ENCODE assay signal across 12 cellular contexts in the genomic region with DNA sequence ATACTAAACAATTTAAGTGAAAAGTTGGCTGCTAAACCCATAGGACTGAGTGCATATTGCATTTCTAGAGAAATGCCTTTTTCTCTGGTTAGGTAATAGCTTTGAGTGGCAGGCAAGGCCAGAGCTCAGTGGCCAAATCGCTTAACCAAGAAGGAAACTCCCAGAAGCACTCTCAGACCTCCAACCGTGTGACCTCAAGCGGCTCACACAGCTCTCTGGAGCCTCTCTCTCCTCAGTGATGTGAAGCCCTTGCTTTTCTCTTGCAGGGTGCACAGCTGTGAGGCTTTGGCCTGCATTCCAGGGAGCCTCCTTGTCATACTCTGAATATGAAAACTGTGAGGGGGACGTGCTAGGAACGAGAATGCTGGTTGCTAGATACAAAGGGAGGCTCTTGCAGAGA.
DNase-seq lines count a peak whose midpoint lies in the region; ATAC-seq and TF ChIP-seq lines count a peak whose summit lies in the region.
"Had no signal": no experiment of that assay in that cellular context is flagged by ENCODE, and none has a peak within 500 bp of the region (broad histone marks: within the 10 kb centered on the region; RNA-seq: fewer than 3 reads in every experiment).

No MANE protein-coding gene starts in this region.

- H3K9me3 Mint-ChIP-seq in GM23338: no peaks in the 10 kb centered on the region
- no peaks in the 10 kb centered on the region for H3K9me3 Mint-ChIP-seq in CD4-positive, alpha-beta T cell
- H3K9me3 Mint-ChIP-seq: T-cell had no signal

- no peak overlapping the region for H3K9ac ChIP-seq in GM23248

- H3K27me3 ChIP-seq in GM23338 (ENCODE audit: insufficient read depth) (no peaks in the 10 kb centered on the region), right cardiac atrium (ENCODE audit: control insufficient read depth, insufficient read depth) (no peaks in the 10 kb centered on the region), psoas muscle (ENCODE audit: insufficient read depth in 3 of 3, low read length in 2 of 3) (no peaks in the 10 kb centered on the region), GM23248 (replicated peaks; ENCODE audit: insufficient read depth) (no peaks in the 10 kb centered on the region)
- H3K27me3 ChIP-seq in CD4-positive, alpha-beta T cell (ENCODE audit: control insufficient read depth, insufficient read depth, low read length): no peaks in the 10 kb centered on the region

- H3K9me3 ChIP-seq in right cardiac atrium (ENCODE audit: control insufficient read depth, low read length) (no peaks in the 10 kb centered on the region), psoas muscle (no peaks in the 10 kb centered on the region), GM23248 (ENCODE audit: low read depth) (no peaks in the 10 kb centered on the region)
- no peaks in the 10 kb centered on the region for H3K9me3 ChIP-seq in CD4-positive, alpha-beta T cell (ENCODE audit: control insufficient read depth, low read length)

- H3F3A ChIP-seq in GM23338 (replicated peaks; ENCODE audit: low read depth): no peaks in the 10 kb centered on the region
- H3F3A ChIP-seq in GM23248 (ENCODE audit: insufficient read depth): peaks cover 62% of the 10 kb centered on the region

- no peak overlapping the region for H3K27ac ChIP-seq in GM23338 (ENCODE audit: low read depth)
- no peak overlapping the region for H3K27ac ChIP-seq in right cardiac atrium (ENCODE audit: low read length)
- H3K27ac ChIP-seq in psoas muscle: no peak overlapping the region
- H3K27ac ChIP-seq in GM23248: no peak overlapping the region
- H3K27ac ChIP-seq in CD4-positive, alpha-beta T cell (ENCODE audit: low read depth, low read length): no peak overlapping the region

- DNase-seq in GM23338 (ENCODE audit: low spot score) (no peak), amniotic epithelial cell (ENCODE audit: low read depth) (peak; percentile 82), right cardiac atrium (peak; percentile 51 to 74 (median 56)), psoas muscle (peak; percentile 16 to 61), DMS 273 treated with DMSO at 0.1 percent for 48 hours (lab: John Stamatoyannopoulos, UW) (no peak), GM23248 (no peak)
- DNase-seq in CD4-positive, alpha-beta T cell: no peak
- DNase-seq: activated CD8-positive, alpha-beta T cell treated with anti-CD3 and anti-CD28 coated beads, Interleukin-2, amount 10 ng/mL, durations not matched to agents 7 days and 5 days; HCEC 1CT; Karpas-422; T-cell had no signal

- no peak overlapping the region for H3K4me3 ChIP-seq in GM23338
- H3K4me3 ChIP-seq in right cardiac atrium (ENCODE audit: low read length): no peak overlapping the region
- no peak overlapping the region for H3K4me3 ChIP-seq in psoas muscle
- H3K4me3 ChIP-seq in GM23248: no peak overlapping the region

- 54% methylated on average over 5 of the region's 5 CpGs for WGBS in right cardiac atrium
- 24 to 28% (median 26%) methylated on average over 5 of the region's 5 CpGs for WGBS in psoas muscle, 3 donors
- 92 to 97% methylated on average over 5 of the region's 5 CpGs for WGBS in GM23248 (ENCODE audit: low coverage in 1 of 2, low lambda C conversion rate in 2 of 2, missing lambda C conversion rate in 2 of 2), 2 experiments

- H3K4me1 Mint-ChIP-seq in GM23338: peaks cover 7% of the 10 kb centered on the region
- H3K4me1 Mint-ChIP-seq in CD4-positive, alpha-beta T cell (ENCODE audit: low read depth): peaks cover 11% of the 10 kb centered on the region

- H3K79me2 ChIP-seq in GM23338 (replicated peaks; ENCODE audit: insufficient read depth): no peaks in the 10 kb centered on the region
- H3K79me2 ChIP-seq in GM23248 (ENCODE audit: insufficient read depth): peaks cover 11% of the 10 kb centered on the region; the same call in 1 of the 2 replicates

- CTCF ChIA-PET in CD4-positive, alpha-beta T cell (lab: Charles Lee): no interaction called here

- ATAC-seq in GM23338 (peak; percentile 91), right cardiac atrium (peak; percentile 82 to 83), psoas muscle (peak in 3 of 4 donors; percentile 53 to 68 (median 59)), GM21529 (IDR thresholded peaks at IDR 0.05; ENCODE audit: unreplicated experiment) (no peak)
- no peak for ATAC-seq in CD4-positive, alpha-beta T cell (ENCODE audit: poor library complexity)
- ATAC-seq: activated CD8-positive, alpha-beta T cell treated with anti-CD3 and anti-CD28 coated beads, Interleukin-2, amount 10 ng/mL, durations not matched to agents 7 days and 5 days; T-cell had no signal

- H3K9me2 ChIP-seq in GM23338 (ENCODE audit: insufficient read depth) (no peaks in the 10 kb centered on the region), GM23248 (ENCODE audit: insufficient read depth) (no peaks in the 10 kb centered on the region)

- in situ Hi-C loops in GM23248 (cut with MboI): no loop called here

- H2AFZ ChIP-seq in GM23338 (no peak overlapping the region), GM23248 (no peak overlapping the region)

- TF ChIP-seq CTCF in GM23338 (conservative IDR thresholded peaks at IDR 0.05; ENCODE audit: low read depth in 2 of 2): no peak
- TF ChIP-seq CTCF in psoas muscle (IDR thresholded peaks at IDR 0.05): no peak
- TF ChIP-seq CTCF in CD4-positive, alpha-beta T cell (IDR thresholded peaks at IDR 0.05): no peak

- intact Hi-C loops in right cardiac atrium (cut with DNase I): no loop called here
- intact Hi-C loops in psoas muscle (cut with DNase I): no loop called here
- intact Hi-C loops in CD4-positive, alpha-beta T cell (cut with DNase I, micrococcal nuclease): no loop called here

- peaks cover 4% of the 10 kb centered on the region for H3K27me3 Mint-ChIP-seq in GM23338 (ENCODE audit: insufficient read depth, low read depth, poor library complexity)
- H3K27me3 Mint-ChIP-seq in CD4-positive, alpha-beta T cell: no peaks in the 10 kb centered on the region
- H3K27me3 Mint-ChIP-seq: T-cell had no signal

- H4K20me1 ChIP-seq in GM23338 (replicated peaks; ENCODE audit: insufficient read depth) (no peaks in the 10 kb centered on the region), GM23248 (ENCODE audit: insufficient read depth) (no peaks in the 10 kb centered on the region)

- H3K27ac Mint-ChIP-seq in GM23338: no peak overlapping the region
- no peak overlapping the region for H3K27ac Mint-ChIP-seq in CD4-positive, alpha-beta T cell
- H3K27ac Mint-ChIP-seq: activated CD8-positive, alpha-beta T cell treated with anti-CD3 and anti-CD28 coated beads, Interleukin-2, amount 10 ng/mL, durations not matched to agents 7 days and 5 days; T-cell had no signal

- no peaks in the 10 kb centered on the region for H3K36me3 ChIP-seq in GM23338 (ENCODE audit: insufficient read depth)
- H3K36me3 ChIP-seq in psoas muscle (ENCODE audit: insufficient read depth in 1 of 2, low read depth in 1 of 2): no peaks in the 10 kb centered on the region
- H3K36me3 ChIP-seq in GM23248 (ENCODE audit: low read depth): peaks cover 25% of the 10 kb centered on the region; the same call in 1 of the 2 replicates

- H3K4me2 ChIP-seq in GM23338 (no peak overlapping the region), GM23248 (ENCODE audit: unreplicated experiment) (no peak overlapping the region)

- no peaks in the 10 kb centered on the region for H3K4me1 ChIP-seq in GM23338 (ENCODE audit: insufficient read depth)
- peaks cover 5% of the 10 kb centered on the region for H3K4me1 ChIP-seq in right cardiac atrium (ENCODE audit: control insufficient read depth, insufficient read depth, low read length)
- H3K4me1 ChIP-seq in psoas muscle: no peaks in the 10 kb centered on the region
- peaks cover 30% of the 10 kb centered on the region for H3K4me1 ChIP-seq in GM23248 (ENCODE audit: insufficient read depth)

- H3K36me3 Mint-ChIP-seq in GM23338 (ENCODE audit: low read depth): no peaks in the 10 kb centered on the region
- H3K36me3 Mint-ChIP-seq in CD4-positive, alpha-beta T cell (ENCODE audit: low read depth): peaks cover 68% of the 10 kb centered on the region

- no peak overlapping the region for H3K4me3 Mint-ChIP-seq in GM23338
- H3K4me3 Mint-ChIP-seq in CD4-positive, alpha-beta T cell: no peak overlapping the region
- H3K4me3 Mint-ChIP-seq: activated CD8-positive, alpha-beta T cell treated with anti-CD3 and anti-CD28 coated beads, Interleukin-2, amount 10 ng/mL, durations not matched to agents 7 days and 5 days; T-cell had no signal

- POLR2A ChIA-PET in CD4-positive, alpha-beta T cell (lab: Charles Lee): no interaction called here

TF ChIP-seq in GM23338, 12 proteins besides CTCF, POLR2A, EP300 and RAD21 (continues in another document):
- TF ChIP-seq CREB1 (CRISPR knock-in tag; IDR thresholded peaks at IDR 0.05; ENCODE audit: low read depth) (no peak), NANOG (IDR thresholded peaks at IDR 0.05; ENCODE audit: borderline replicate concordance) (no peak)
- TF ChIP-seq, protein P1, sequence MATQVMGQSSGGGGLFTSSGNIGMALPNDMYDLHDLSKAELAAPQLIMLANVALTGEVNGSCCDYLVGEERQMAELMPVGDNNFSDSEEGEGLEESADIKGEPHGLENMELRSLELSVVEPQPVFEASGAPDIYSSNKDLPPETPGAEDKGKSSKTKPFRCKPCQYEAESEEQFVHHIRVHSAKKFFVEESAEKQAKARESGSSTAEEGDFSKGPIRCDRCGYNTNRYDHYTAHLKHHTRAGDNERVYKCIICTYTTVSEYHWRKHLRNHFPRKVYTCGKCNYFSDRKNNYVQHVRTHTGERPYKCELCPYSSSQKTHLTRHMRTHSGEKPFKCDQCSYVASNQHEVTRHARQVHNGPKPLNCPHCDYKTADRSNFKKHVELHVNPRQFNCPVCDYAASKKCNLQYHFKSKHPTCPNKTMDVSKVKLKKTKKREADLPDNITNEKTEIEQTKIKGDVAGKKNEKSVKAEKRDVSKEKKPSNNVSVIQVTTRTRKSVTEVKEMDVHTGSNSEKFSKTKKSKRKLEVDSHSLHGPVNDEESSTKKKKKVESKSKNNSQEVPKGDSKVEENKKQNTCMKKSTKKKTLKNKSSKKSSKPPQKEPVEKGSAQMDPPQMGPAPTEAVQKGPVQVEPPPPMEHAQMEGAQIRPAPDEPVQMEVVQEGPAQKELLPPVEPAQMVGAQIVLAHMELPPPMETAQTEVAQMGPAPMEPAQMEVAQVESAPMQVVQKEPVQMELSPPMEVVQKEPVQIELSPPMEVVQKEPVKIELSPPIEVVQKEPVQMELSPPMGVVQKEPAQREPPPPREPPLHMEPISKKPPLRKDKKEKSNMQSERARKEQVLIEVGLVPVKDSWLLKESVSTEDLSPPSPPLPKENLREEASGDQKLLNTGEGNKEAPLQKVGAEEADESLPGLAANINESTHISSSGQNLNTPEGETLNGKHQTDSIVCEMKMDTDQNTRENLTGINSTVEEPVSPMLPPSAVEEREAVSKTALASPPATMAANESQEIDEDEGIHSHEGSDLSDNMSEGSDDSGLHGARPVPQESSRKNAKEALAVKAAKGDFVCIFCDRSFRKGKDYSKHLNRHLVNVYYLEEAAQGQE (IDR thresholded peaks at IDR 0.05; ENCODE audit: unreplicated experiment): no peak

Comparison
In these comparisons a context has a peak if more than half of its experiments do, and no peak if none do; other contexts are left out.
1. ATAC-seq: peak in GM23338 (single experiment), right cardiac atrium (2 of 2) and psoas muscle (3 of 4); none in GM21529 (single experiment) and CD4-positive, alpha-beta T cell (single experiment).
2. DNase-seq: peak in amniotic epithelial cell (single experiment), right cardiac atrium (3 of 3) and psoas muscle (2 of 2); none in GM23338 (single experiment), DMS 273 treated with DMSO at 0.1 percent for 48 hours (single experiment), GM23248 (single experiment) and CD4-positive, alpha-beta T cell (0 of 10).